In the genomic region with DNA sequence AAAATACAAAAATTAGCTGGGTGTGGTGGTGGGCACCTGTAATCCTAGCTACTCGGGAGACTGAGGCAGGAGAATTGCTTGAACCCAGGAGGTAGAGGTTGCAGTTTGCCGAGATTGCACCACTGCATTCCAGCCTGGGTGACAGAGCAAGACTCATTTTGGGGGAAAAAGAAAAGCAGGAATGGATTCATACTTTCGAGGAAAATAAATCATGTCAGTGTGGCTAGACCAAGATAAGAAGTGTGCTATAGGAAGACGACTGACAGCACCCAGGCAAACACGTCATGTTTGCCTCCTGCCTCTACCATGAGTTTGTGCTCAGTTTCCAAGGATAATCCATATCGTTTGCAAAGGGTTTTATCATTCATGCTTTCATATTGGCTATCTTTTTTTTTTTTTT, we compare ENCODE assay signal across 33 cellular contexts. TPM values are rescaled to one million over a fixed set of nuclear protein-coding genes. Genes with fewer than 3 reads are reported as not detected.
DNase-seq lines count a peak whose midpoint lies in the region; ATAC-seq, FAIRE-seq and TF ChIP-seq lines count a peak whose summit lies in the region.
"Had no signal": no experiment of that assay in that cellular context is flagged by ENCODE, and none has a peak within 500 bp of the region (broad histone marks: within the 10 kb centered on the region; RNA-seq: fewer than 3 reads in every experiment).

No MANE protein-coding gene starts in this region.

- H3K9ac ChIP-seq in K562 (ENCODE audit: insufficient read depth in 1 of 2, low read depth in 2 of 2, low read length in 2 of 2) = no peak overlapping the region
- H3K9ac ChIP-seq: BLaER1; BLaER1 treated with 17β-estradiol and CSF1 and Interleukin-3, amounts not matched to agents 10 nM and 100 nM had no signal

- peak; percentile 11 for DNase-seq in activated CD8-positive, alpha-beta memory T cell treated with anti-CD3 and anti-CD28 coated beads for 24 hours
- DNase-seq in activated CD8-positive, alpha-beta memory T cell treated with anti-CD3 and anti-CD28 coated beads, Interleukin-2, amount 50 U/mL, for 48 hours = no peak
- DNase-seq in amniotic epithelial cell (ENCODE audit: low read depth) (peak; percentile 61), K562 (ENCODE audit: extremely low read depth in 1 of 4, low spot score in 3 of 4) (peak in 2 of 4 experiments; percentile 7), A172 (ENCODE audit: low spot score) (no peak)
- DNase-seq in stimulated activated CD4-positive, alpha-beta T cell treated with anti-CD3 and anti-CD28 coated beads, Interleukin-12 subunit alpha, Interleukin-12 subunit beta, amount 100 ng/mL, for 4 hours = no peak
- DNase-seq: 8988T; ACHN; AML-193; BE2C; C1 segment of cervical spinal cord; Caco-2; Calu3; CD4-positive, alpha-beta memory T cell; CD4-positive, alpha-beta T cell; CD4-positive, CD25-positive, alpha-beta regulatory T cell; CD8-positive, alpha-beta memory T cell; CD8-positive, alpha-beta T cell; COR-L47; DMS 273 treated with DMSO at 0.1 percent for 48 hours; DMS153; DMS53; DMS79; DMS79 treated with DMSO at 0.1 percent for 48 hours; DND-41; EL had no signal

- H3K36me3 ChIP-seq in K562 (ENCODE audit: control insufficient read depth, insufficient read depth, low read length) = no peaks in the 10 kb centered on the region
- H3K36me3 ChIP-seq: BE2C; BLaER1; BLaER1 treated with 17β-estradiol and CSF1 and Interleukin-3, amounts not matched to agents 10 nM and 100 nM had no signal

- in situ Hi-C loops in K562 (cut with MboI) = no loop called here

- BruUV-seq in K562 (replicated peaks; lab: Mats Ljungman, UMichigan) = no TSS peak

- TF ChIP-seq RAD21 in K562 (CRISPR knock-in tag; conservative IDR thresholded peaks at IDR 0.05 in 1 of 2, IDR thresholded peaks at IDR 0.05 in 1 of 2) = no peak

- ATAC-seq in K562 = no peak
- ATAC-seq: A549; CD8-positive, alpha-beta T cell had no signal

- intact Hi-C loops in K562 (cut with micrococcal nuclease) = no loop called here

- H3K4me3 ChIP-seq in K562 = no peak overlapping the region
- H3K4me3 ChIP-seq: A549; BLaER1; BLaER1 treated with 17β-estradiol and CSF1 and Interleukin-3, amounts not matched to agents 10 nM and 100 nM had no signal

- H3K9me3 ChIP-seq in K562 (replicated peaks; ENCODE audit: control insufficient read depth, insufficient read depth, low read depth, low read length) = no peaks in the 10 kb centered on the region
- H3K9me3 ChIP-seq: BE2C had no signal

- peaks cover 0 to 8% of the 10 kb centered on the region in 2 experiments; a peak in 2 of 5 replicates for H3K4me1 ChIP-seq in K562 (replicated peaks in 1 of 2; ENCODE audit: control insufficient read depth in 2 of 2, insufficient read depth in 2 of 2, low read length in 2 of 2)
- H3K4me1 ChIP-seq: A549; BE2C; BLaER1; BLaER1 treated with 17β-estradiol and CSF1 and Interleukin-3, amounts not matched to agents 10 nM and 100 nM; Caco-2 had no signal

- H3K79me2 ChIP-seq in K562 (ENCODE audit: control insufficient read depth, insufficient read depth, low read length) = no peaks in the 10 kb centered on the region

- 7% methylated on average over 3 of the region's 6 CpGs for WGBS in K562 (ENCODE audit: insufficient coverage, low coverage, missing lambda C conversion rate)

- H3K4me2 ChIP-seq in K562 (ENCODE audit: insufficient read depth, low read length) = no peak overlapping the region
- H3K4me2 ChIP-seq: A549; BLaER1; BLaER1 treated with 17β-estradiol and CSF1 and Interleukin-3, amounts not matched to agents 10 nM and 100 nM had no signal

- POLR2A ChIA-PET in K562 (lab: Yijun Ruan, JAX) = interaction anchor here (0.6 kb wide), 1 partner anchor 344 kb away, joined by 3 read pairs; no protein-coding TSS in a partner anchor

- no peak for TF ChIP-seq POLR2A in K562 (conservative IDR thresholded peaks at IDR 0.05)

- no peaks in the 10 kb centered on the region for H3K9me1 ChIP-seq in K562 (ENCODE audit: control insufficient read depth, insufficient read depth, low read length)

- no peaks in the 10 kb centered on the region for H4K20me1 ChIP-seq in K562 (replicated peaks; ENCODE audit: control insufficient read depth, insufficient read depth, low read length)
- H4K20me1 ChIP-seq: BLaER1; BLaER1 treated with 17β-estradiol and CSF1 and Interleukin-3, amounts not matched to agents 10 nM and 100 nM had no signal

- TF ChIP-seq CTCF in K562 (IDR thresholded peaks at IDR 0.05 in 2 of 3, conservative IDR thresholded peaks at IDR 0.05 in 1 of 3; ENCODE audit: insufficient read depth in 2 of 3, low read depth in 1 of 3, low read length in 3 of 3) = no peak

- no peak for FAIRE-seq in K562 (lab: Jason Lieb, UNC)
- FAIRE-seq: A204.1, A549, D721Med had no signal

- no peak for TF ChIP-seq EP300 in K562 (IDR thresholded peaks at IDR 0.05; ENCODE audit: low read length)

- H2AFZ ChIP-seq in K562 (ENCODE audit: low read depth, low read length) = no peak overlapping the region

- CTCF ChIA-PET in K562 (lab: Yijun Ruan, JAX; ENCODE audit: low intra/inter-chr PET ratio) = no interaction called here

- H3K27ac ChIP-seq in K562 (ENCODE audit: extremely low read depth, low read depth, low read length) = no peak overlapping the region
- H3K27ac ChIP-seq: 22Rv1; A549; BLaER1; BLaER1 treated with 17β-estradiol and CSF1 and Interleukin-3, amounts not matched to agents 10 nM and 100 nM; C4-2B had no signal

- H3K27me3 ChIP-seq in K562 (ENCODE audit: control insufficient read depth in 2 of 2, insufficient read depth in 2 of 2, low read length in 2 of 2) = no peaks in the 10 kb centered on the region
- H3K27me3 ChIP-seq: BE2C; BLaER1; BLaER1 treated with 17β-estradiol and CSF1 and Interleukin-3, amounts not matched to agents 10 nM and 100 nM had no signal

RNA-seq across cellular contexts. Expression of gene ATOSB, which starts 19.3 kb away (rescaled TPM):
- total RNA-seq in K562 (2011; cell fraction: chromatin; rRNA removed; ENCODE audit: low replicate concordance) = 19.3 and 29.8 TPM in 2 replicates
- total RNA-seq in K562 (2011; cell fraction: nucleolus; rRNA removed) = 17.8 and 19.2 TPM in 2 replicates
- total RNA-seq in K562 (2011; cell fraction: nucleoplasm; rRNA removed) = 17.0 and 19.8 TPM in 2 replicates
- total RNA-seq in K562 (2014; rRNA removed) (4.2 and 4.7 TPM in 2 replicates), K562 (2014; rRNA removed; fragmentation: Illumina TruSeq; extraction: Trizol) (2.1 and 2.3 TPM in 2 replicates), K562 (2015; rRNA removed; fragmentation: Illumina TruSeq; extraction: Trizol) (3.6 and 4.0 TPM in 2 replicates), K562 (2021) (4.0 and 6.0 TPM in 2 replicates)
- polyA plus RNA-seq in K562 (2011; rRNA removed) (8.0 and 10.2 TPM in 2 replicates), K562 (2014; fragmentation: Illumina TruSeq; extraction: Trizol) (4.5 and 6.0 TPM in 2 replicates), K562 (2014; fragmentation: Nextera tagmentation; extraction: Ambion mirVana) (1 to 10 TPM in 1 of 2 experiments, under 1 TPM in 1; 0.45 to 1.1 TPM), K562 (2014; rRNA removed) (6.4 and 7.0 TPM in 2 replicates)
- polyA plus RNA-seq in K562 (2011; cell fraction: cytosol; rRNA removed) = 11.7 and 14.1 TPM in 2 replicates
- 45.1 and 49.8 TPM in 2 replicates for polyA plus RNA-seq in K562 (2011; cell fraction: nucleus; rRNA removed)
- 5.1 and 8.0 TPM in 2 replicates for polyA plus RNA-seq in K562 (2012)
- polyA minus RNA-seq in K562 (2011; rRNA and poly(A)+ RNA removed) = 4.9 and 5.3 TPM in 2 replicates
- polyA minus RNA-seq in K562 (2011; cell fraction: cytosol; rRNA and poly(A)+ RNA removed) = 2.0 and 2.4 TPM in 2 replicates
- polyA minus RNA-seq in K562 (2011; cell fraction: nucleus; rRNA and poly(A)+ RNA removed) = 8.8 and 14.0 TPM in 2 replicates
- total RNA-seq in A172 (2014; rRNA removed; shearing (Covaris generic)) = 20.3 and 26.3 TPM in 2 replicates

RNA-seq across cellular contexts. Expression of gene UNC13B, which starts 26.9 kb away (rescaled TPM):
- total RNA-seq in K562 (2011; cell fraction: chromatin; rRNA removed; ENCODE audit: low replicate concordance) = 17.4 and 35.0 TPM in 2 replicates
- 9.3 and 9.8 TPM in 2 replicates for total RNA-seq in K562 (2011; cell fraction: nucleolus; rRNA removed)
- total RNA-seq in K562 (2011; cell fraction: nucleoplasm; rRNA removed) = 9.5 and 11.1 TPM in 2 replicates
- total RNA-seq in K562 (2014; rRNA removed) = 7.0 and 9.1 TPM in 2 replicates
- total RNA-seq in K562 (2014; rRNA removed; fragmentation: Illumina TruSeq; extraction: Trizol) = 8.9 and 9.6 TPM in 2 replicates
- total RNA-seq in K562 (2015; rRNA removed; fragmentation: Illumina TruSeq; extraction: Trizol) = 8.2 and 8.3 TPM in 2 replicates
- total RNA-seq in K562 (2021) = 11.1 and 11.5 TPM in 2 replicates
- 7.5 and 10.0 TPM in 2 replicates for polyA plus RNA-seq in K562 (2011; rRNA removed)
- 7.6 and 8.1 TPM in 2 replicates for polyA plus RNA-seq in K562 (2011; cell fraction: cytosol; rRNA removed)
- 26.5 and 29.5 TPM in 2 replicates for polyA plus RNA-seq in K562 (2011; cell fraction: nucleus; rRNA removed)
- 8.2 and 9.3 TPM in 2 replicates for polyA plus RNA-seq in K562 (2012)
- polyA plus RNA-seq in K562 (2014; fragmentation: Illumina TruSeq; extraction: Trizol) = 10.0 and 11.3 TPM in 2 replicates
- polyA plus RNA-seq in K562 (2014; fragmentation: Nextera tagmentation; extraction: Ambion mirVana) = 1 to 10 TPM; 2.4 to 3.9 TPM
- polyA plus RNA-seq in K562 (2014; rRNA removed) = 8.6 and 9.0 TPM in 2 replicates
- 13.6 and 23.3 TPM in 2 replicates for polyA minus RNA-seq in K562 (2011; rRNA and poly(A)+ RNA removed)
- 8.3 and 9.6 TPM in 2 replicates for polyA minus RNA-seq in K562 (2011; cell fraction: cytosol; rRNA and poly(A)+ RNA removed)
- 8.6 and 10.9 TPM in 2 replicates for polyA minus RNA-seq in K562 (2011; cell fraction: nucleus; rRNA and poly(A)+ RNA removed)
- 6.7 and 7.5 TPM in 2 replicates for total RNA-seq in A172 (2014; rRNA removed; shearing (Covaris generic))

RNA-seq across cellular contexts. Expression of gene STOML2, which starts 32.0 kb away (rescaled TPM):
- 76.3 and 158 TPM in 2 replicates for total RNA-seq in K562 (2011; cell fraction: chromatin; rRNA removed; ENCODE audit: low replicate concordance)
- total RNA-seq in K562 (2011; cell fraction: nucleolus; rRNA removed) = 104 and 106 TPM in 2 replicates
- total RNA-seq in K562 (2011; cell fraction: nucleoplasm; rRNA removed) = 71.8 and 73.3 TPM in 2 replicates
- total RNA-seq in K562 (2014; rRNA removed) (215 and 273 TPM in 2 replicates), K562 (2014; rRNA removed; fragmentation: Illumina TruSeq; extraction: Trizol) (109 and 132 TPM in 2 replicates), K562 (2015; rRNA removed; fragmentation: Illumina TruSeq; extraction: Trizol) (131 and 132 TPM in 2 replicates), K562 (2021) (211 and 214 TPM in 2 replicates)
- polyA plus RNA-seq in K562 (2011; rRNA removed) (196 and 209 TPM in 2 replicates), K562 (2014; fragmentation: Illumina TruSeq; extraction: Trizol) (174 and 184 TPM in 2 replicates), K562 (2014; fragmentation: Nextera tagmentation; extraction: Ambion mirVana) (100 to 1,000 TPM; 110 to 125 TPM), K562 (2014; rRNA removed) (220 and 244 TPM in 2 replicates)
- polyA plus RNA-seq in K562 (2011; cell fraction: cytosol; rRNA removed) = 233 and 355 TPM in 2 replicates
- 280 and 299 TPM in 2 replicates for polyA plus RNA-seq in K562 (2011; cell fraction: nucleus; rRNA removed)
- 165 and 193 TPM in 2 replicates for polyA plus RNA-seq in K562 (2012)
- 71.8 and 110 TPM in 2 replicates for polyA minus RNA-seq in K562 (2011; rRNA and poly(A)+ RNA removed)
- 42.0 and 53.1 TPM in 2 replicates for polyA minus RNA-seq in K562 (2011; cell fraction: cytosol; rRNA and poly(A)+ RNA removed)
- 30.8 and 50.8 TPM in 2 replicates for polyA minus RNA-seq in K562 (2011; cell fraction: nucleus; rRNA and poly(A)+ RNA removed)
- total RNA-seq in A172 (2014; rRNA removed; shearing (Covaris generic)) = 102 and 110 TPM in 2 replicates

RNA-seq across cellular contexts. Expression of gene PIGO, which starts 38.5 kb away (rescaled TPM):
- 32.8 and 68.6 TPM in 2 replicates for total RNA-seq in K562 (2011; cell fraction: chromatin; rRNA removed; ENCODE audit: low replicate concordance)
- total RNA-seq in K562 (2011; cell fraction: nucleolus; rRNA removed) = 47.4 and 50.4 TPM in 2 replicates
- total RNA-seq in K562 (2011; cell fraction: nucleoplasm; rRNA removed) = 42.5 and 44.3 TPM in 2 replicates
- total RNA-seq in K562 (2014; rRNA removed) = 11.3 and 11.5 TPM in 2 replicates
- 5.4 and 6.7 TPM in 2 replicates for total RNA-seq in K562 (2014; rRNA removed; fragmentation: Illumina TruSeq; extraction: Trizol)
- total RNA-seq in K562 (2015; rRNA removed; fragmentation: Illumina TruSeq; extraction: Trizol) = 5.7 TPM in 2 replicates
- total RNA-seq in K562 (2021) = 13.7 and 15.8 TPM in 2 replicates
- polyA plus RNA-seq in K562 (2011; rRNA removed) = 9.7 and 15.0 TPM in 2 replicates
- polyA plus RNA-seq in K562 (2011; cell fraction: cytosol; rRNA removed) = 14.0 and 17.3 TPM in 2 replicates
- 23.1 and 29.9 TPM in 2 replicates for polyA plus RNA-seq in K562 (2011; cell fraction: nucleus; rRNA removed)
- 8.0 and 12.3 TPM in 2 replicates for polyA plus RNA-seq in K562 (2012)
- 10.1 and 12.2 TPM in 2 replicates for polyA plus RNA-seq in K562 (2014; fragmentation: Illumina TruSeq; extraction: Trizol)
- polyA plus RNA-seq in K562 (2014; fragmentation: Nextera tagmentation; extraction: Ambion mirVana) = 1 to 10 TPM; 5.6 to 5.9 TPM
- 10.2 and 11.1 TPM in 2 replicates for polyA plus RNA-seq in K562 (2014; rRNA removed)
- 13.1 and 13.9 TPM in 2 replicates for polyA minus RNA-seq in K562 (2011; rRNA and poly(A)+ RNA removed)
- 10.6 and 15.7 TPM in 2 replicates for polyA minus RNA-seq in K562 (2011; cell fraction: cytosol; rRNA and poly(A)+ RNA removed)
- 11.6 and 15.0 TPM in 2 replicates for polyA minus RNA-seq in K562 (2011; cell fraction: nucleus; rRNA and poly(A)+ RNA removed)
- 16.6 and 20.8 TPM in 2 replicates for total RNA-seq in A172 (2014; rRNA removed; shearing (Covaris generic))

RNA-seq across cellular contexts. Expression of gene FANCG, which starts 55.2 kb away (rescaled TPM):
- total RNA-seq in K562 (2011; cell fraction: chromatin; rRNA removed; ENCODE audit: low replicate concordance) = 129 and 224 TPM in 2 replicates
- 134 and 157 TPM in 2 replicates for total RNA-seq in K562 (2011; cell fraction: nucleolus; rRNA removed)
- total RNA-seq in K562 (2011; cell fraction: nucleoplasm; rRNA removed) = 133 and 142 TPM in 2 replicates
- total RNA-seq in K562 (2014; rRNA removed) = 27.3 and 30.8 TPM in 2 replicates
- total RNA-seq in K562 (2014; rRNA removed; fragmentation: Illumina TruSeq; extraction: Trizol) = 26.4 and 28.3 TPM in 2 replicates
- 30.0 and 31.0 TPM in 2 replicates for total RNA-seq in K562 (2015; rRNA removed; fragmentation: Illumina TruSeq; extraction: Trizol)
- 38.4 and 41.2 TPM in 2 replicates for total RNA-seq in K562 (2021)
- polyA plus RNA-seq in K562 (2011; rRNA removed) = 30.4 and 34.6 TPM in 2 replicates
- polyA plus RNA-seq in K562 (2011; cell fraction: cytosol; rRNA removed) = 27.2 and 33.0 TPM in 2 replicates
- polyA plus RNA-seq in K562 (2011; cell fraction: nucleus; rRNA removed) = 203 and 225 TPM in 2 replicates
- 40.8 and 55.4 TPM in 2 replicates for polyA plus RNA-seq in K562 (2012)
- polyA plus RNA-seq in K562 (2014; fragmentation: Illumina TruSeq; extraction: Trizol) = 33.3 and 34.4 TPM in 2 replicates
- polyA plus RNA-seq in K562 (2014; fragmentation: Nextera tagmentation; extraction: Ambion mirVana) = 10 to 100 TPM in 1 of 2 experiments, 1 to 10 TPM in 1; 7.5 to 12.2 TPM
- 39.0 and 43.9 TPM in 2 replicates for polyA plus RNA-seq in K562 (2014; rRNA removed)
- 17.1 and 23.9 TPM in 2 replicates for polyA minus RNA-seq in K562 (2011; rRNA and poly(A)+ RNA removed)
- polyA minus RNA-seq in K562 (2011; cell fraction: cytosol; rRNA and poly(A)+ RNA removed) = 14.3 and 32.8 TPM in 2 replicates
- polyA minus RNA-seq in K562 (2011; cell fraction: nucleus; rRNA and poly(A)+ RNA removed) = 57.6 and 74.3 TPM in 2 replicates
- total RNA-seq in A172 (2014; rRNA removed; shearing (Covaris generic)) = 46.1 and 73.2 TPM in 2 replicates

Comparison
In these comparisons a context has a peak if more than half of its experiments do, and no peak if none do; other contexts are left out.
1. DNase-seq: peak in activated CD8-positive, alpha-beta memory T cell treated with anti-CD3 and anti-CD28 coated beads for 24 hours (single experiment) and amniotic epithelial cell (single experiment); none in activated CD8-positive, alpha-beta memory T cell treated with anti-CD3 and anti-CD28 coated beads, Interleukin-2, amount 50 U/mL, for 48 hours (single experiment), stimulated activated CD4-positive, alpha-beta T cell treated with anti-CD3 and anti-CD28 coated beads, Interleukin-12 subunit alpha, Interleukin-12 subunit beta, amount 100 ng/mL, for 4 hours (single experiment) and A172 (single experiment).